Comparison of ENCODE assay signal across 37 cellular contexts in the genomic region with DNA sequence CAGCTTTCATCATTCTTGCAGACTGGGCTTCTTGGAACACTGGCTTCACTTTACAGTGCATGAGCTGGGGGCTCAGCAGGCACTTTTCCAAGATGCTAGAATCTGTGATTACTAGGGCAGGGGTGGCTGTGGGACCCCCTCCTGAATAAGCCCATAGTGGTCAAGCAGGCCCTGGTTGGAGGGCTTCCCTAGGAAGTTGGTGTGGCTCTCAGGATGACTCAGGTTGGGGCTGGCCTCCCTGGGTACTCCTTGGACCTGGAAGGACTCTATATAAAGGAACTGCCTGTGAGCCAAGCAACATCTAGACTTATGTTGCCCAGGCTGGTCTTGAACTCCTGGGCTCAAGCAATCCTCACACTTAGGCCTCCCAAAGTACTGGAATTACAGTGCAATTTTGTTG.
"Had no signal": no experiment of that assay in that cellular context is flagged by ENCODE, and none has a peak within 500 bp of the region (broad histone marks: within the 10 kb centered on the region; RNA-seq: fewer than 3 reads in every experiment).

No MANE protein-coding gene starts in this region.

- H3K4me1 Mint-ChIP-seq: activated B cell treated with CpG ODN at 0.5 μM for 24 hours; activated T-helper 17 cell treated with anti-CD3 and anti-CD28 coated beads, Interleukin-2, amount 50 U/mL, for 72 hours had no signal

- H3K27ac ChIP-seq: adrenal gland, body of pancreas, brain microvascular endothelial cell, breast epithelium, VCaP had no signal

- H3K4me3 ChIP-seq: adrenal gland, body of pancreas, breast epithelium had no signal

- DNase-seq: activated B cell treated with CpG ODN at 0.5 μM for 24 hours; activated CD4-positive, alpha-beta memory T cell treated with anti-CD3 and anti-CD28 coated beads for 36 hours; activated CD4-positive, alpha-beta T cell treated with anti-CD3 and anti-CD28 coated beads for 4 hours; activated CD4-positive, alpha-beta T cell treated with anti-CD3 and anti-CD28 coated beads, Interleukin-2, amount 10 ng/mL, durations not matched to agents 24 days and 14 days; activated CD4-positive, alpha-beta T cell treated with anti-CD3 and anti-CD28 coated beads, Interleukin-2, amount 50 U/mL, for 1 hour; activated CD4-positive, alpha-beta T cell treated with anti-CD3 and anti-CD28 coated beads, Interleukin-2, amount 50 U/mL, for 4 hours; activated CD4-positive, CD25-positive, alpha-beta regulatory T cell treated with anti-CD3 and anti-CD28 coated beads, Interleukin-2, amount 50 U/mL, for 72 hours; activated CD8-positive, alpha-beta memory T cell treated with anti-CD3 and anti-CD28 coated beads, Interleukin-2, amount 50 U/mL, for 4 hours; activated CD8-positive, alpha-beta T cell treated with anti-CD3 and anti-CD28 coated beads for 36 hours; activated effector memory CD4-positive, alpha-beta T cell treated with anti-CD3 and anti-CD28 coated beads, Interleukin-2, amount 50 U/mL, for 16 hours; activated gamma-delta T cell treated with Interleukin-2 at 50 U/mL for 16 hours; activated naive CD4-positive, alpha-beta T cell; activated naive CD4-positive, alpha-beta T cell treated with anti-CD3 and anti-CD28 coated beads for 36 hours; activated naive CD4-positive, alpha-beta T cell treated with anti-CD3 and anti-CD28 coated beads, Interleukin-2, amount 50 U/mL, for 16 hours; activated naive CD8-positive, alpha-beta T cell treated with anti-CD3 and anti-CD28 coated beads for 36 hours; activated T-cell treated with anti-CD3 and anti-CD28 coated beads for 4 hours; activated T-cell treated with anti-CD3 and anti-CD28 coated beads, Interleukin-2, amount 50 U/mL, for 1 hour; activated T-cell treated with anti-CD3 and anti-CD28 coated beads, Interleukin-2, amount 50 U/mL, for 4 hours; activated T-cell treated with anti-CD3 and anti-CD28 coated beads, Interleukin-2, amount 50 U/mL, for 72 hours; adrenal gland; amniotic stem cell; aorta; body of pancreas; brain microvascular endothelial cell; central memory CD4-positive, alpha-beta T cell; T-helper 1 cell; T-helper 2 cell; T-helper 9 cell had no signal

- H3K27me3 Mint-ChIP-seq: activated B cell treated with CpG ODN at 0.5 μM for 24 hours; activated CD4-positive, alpha-beta memory T cell treated with anti-CD3 and anti-CD28 coated beads for 36 hours; activated CD8-positive, alpha-beta T cell treated with anti-CD3 and anti-CD28 coated beads for 36 hours; activated naive CD8-positive, alpha-beta T cell treated with anti-CD3 and anti-CD28 coated beads for 36 hours had no signal

- FAIRE-seq: astrocyte, TTC549 had no signal

- H3K9me3 ChIP-seq: adrenal gland, body of pancreas had no signal

- ATAC-seq: activated CD8-positive, alpha-beta T cell treated with anti-CD3 and anti-CD28 coated beads for 36 hours; activated naive CD4-positive, alpha-beta T cell treated with anti-CD3 and anti-CD28 coated beads, Interleukin-2, amount 50 U/mL, for 72 hours; activated T-cell treated with anti-CD3 and anti-CD28 coated beads, Interleukin-2, amount 50 U/mL, for 4 hours; activated T-cell treated with anti-CD3 and anti-CD28 coated beads, Interleukin-2, amount 50 U/mL, for 72 hours; activated T-helper 17 cell treated with anti-CD3 and anti-CD28 coated beads, Interleukin-2, amount 50 U/mL, for 72 hours; body of pancreas had no signal

- H3K27ac Mint-ChIP-seq: activated B cell treated with CpG ODN at 0.5 μM for 24 hours; activated CD4-positive, alpha-beta memory T cell treated with anti-CD3 and anti-CD28 coated beads for 36 hours; activated CD4-positive, alpha-beta T cell treated with anti-CD3 and anti-CD28 coated beads, Interleukin-2, amount 10 ng/mL, durations not matched to agents 24 days and 14 days; activated CD8-positive, alpha-beta T cell treated with anti-CD3 and anti-CD28 coated beads for 36 hours; activated naive CD4-positive, alpha-beta T cell treated with anti-CD3 and anti-CD28 coated beads for 36 hours; activated naive CD4-positive, alpha-beta T cell treated with anti-CD3 and anti-CD28 coated beads, Interleukin-2, amount 50 U/mL, for 72 hours; activated naive CD8-positive, alpha-beta T cell treated with anti-CD3 and anti-CD28 coated beads for 36 hours; activated T-cell treated with anti-CD3 and anti-CD28 coated beads, Interleukin-2, amount 50 U/mL, for 72 hours; activated T-helper 1 cell treated with anti-CD3 and anti-CD28 coated beads, Interleukin-12 subunit alpha, Interleukin-12 subunit beta, Interleukin-2, Interleukin-4 antibody, amounts not matched to agents 30 ng/mL and 10 ng/mL and 1 ng/mL, durations not matched to agents 14 hours and 24 hours and 36 hours; activated T-helper 17 cell treated with anti-CD3 and anti-CD28 coated beads, Interleukin-2, amount 50 U/mL, for 72 hours; T-helper 1 cell treated with Interleukin-12 subunit alpha and Interleukin-12 subunit beta and Interleukin-4 antibody, amounts not matched to agents 30 μg/mL and 1 μg/mL, for 36 hours; T-helper 2 cell treated with Interferon-gamma antibody and Interleukin-4, amounts not matched to agents 5 μg/mL and 100 μg/mL, for 36 hours had no signal

- H3K36me3 ChIP-seq: adrenal gland, brain microvascular endothelial cell, breast epithelium had no signal

- H3K36me3 Mint-ChIP-seq: activated CD4-positive, alpha-beta memory T cell treated with anti-CD3 and anti-CD28 coated beads for 36 hours; activated naive CD8-positive, alpha-beta T cell treated with anti-CD3 and anti-CD28 coated beads for 36 hours had no signal

- H3K4me1 ChIP-seq: adrenal gland, body of pancreas, breast epithelium had no signal

- H3K27me3 ChIP-seq: adrenal gland, body of pancreas, brain microvascular endothelial cell, breast epithelium had no signal

- H3K4me3 Mint-ChIP-seq: activated B cell treated with CpG ODN at 0.5 μM for 24 hours; activated CD4-positive, alpha-beta memory T cell treated with anti-CD3 and anti-CD28 coated beads for 36 hours; activated CD4-positive, alpha-beta T cell treated with anti-CD3 and anti-CD28 coated beads, Interleukin-2, amount 10 ng/mL, durations not matched to agents 24 days and 14 days; activated CD8-positive, alpha-beta T cell treated with anti-CD3 and anti-CD28 coated beads for 36 hours; activated naive CD4-positive, alpha-beta T cell treated with anti-CD3 and anti-CD28 coated beads for 36 hours; activated naive CD8-positive, alpha-beta T cell treated with anti-CD3 and anti-CD28 coated beads for 36 hours; activated T-cell treated with anti-CD3 and anti-CD28 coated beads, Interleukin-2, amount 50 U/mL, for 4 hours; activated T-cell treated with anti-CD3 and anti-CD28 coated beads, Interleukin-2, amount 50 U/mL, for 72 hours; activated T-helper 1 cell treated with anti-CD3 and anti-CD28 coated beads, Interleukin-12 subunit alpha, Interleukin-12 subunit beta, Interleukin-2, Interleukin-4 antibody, amounts not matched to agents 30 ng/mL and 10 ng/mL and 1 ng/mL, durations not matched to agents 14 hours and 24 hours and 36 hours; activated T-helper 17 cell treated with anti-CD3 and anti-CD28 coated beads, Interleukin-2, amount 50 U/mL, for 72 hours; T-helper 1 cell treated with Interleukin-12 subunit alpha and Interleukin-12 subunit beta and Interleukin-4 antibody, amounts not matched to agents 30 μg/mL and 1 μg/mL, for 36 hours; T-helper 2 cell treated with Interferon-gamma antibody and Interleukin-4, amounts not matched to agents 5 μg/mL and 100 μg/mL, for 36 hours had no signal
